26 cellular contexts compared by ENCODE assay signal in genomic region chr22:49544286-49544685, GRCh38.
"Had no signal": no experiment of that assay in that cellular context is flagged by ENCODE, and none has a peak within 500 bp of the region (broad histone marks: within the 10 kb centered on the region; RNA-seq: fewer than 3 reads in every experiment).

No MANE protein-coding gene starts in this region.

- H3K27me3 ChIP-seq: ascending aorta, cardiac muscle cell, uterus had no signal

- H3K27ac ChIP-seq: ascending aorta, cardiac muscle cell, parathyroid adenoma, psoas muscle, thoracic aorta, uterus had no signal

- H3K9me3 ChIP-seq: ascending aorta, psoas muscle, thoracic aorta, uterus had no signal

- DNase-seq: activated CD4-positive, alpha-beta T cell treated with anti-CD3 and anti-CD28 coated beads for 36 hours; activated CD4-positive, alpha-beta T cell treated with anti-CD3 and anti-CD28 coated beads, Interleukin-2, amount 50 U/mL, for 4 hours; activated CD4-positive, CD25-positive, alpha-beta regulatory T cell; activated effector memory CD4-positive, alpha-beta T cell treated with Interleukin-2 at 50 U/mL for 16 hours; activated naive CD4-positive, alpha-beta T cell treated with Interleukin-2 at 50 U/mL for 16 hours; cortex of kidney; effector memory CD8-positive, alpha-beta T cell; foreskin fibroblast; hippocampal formation; mammary epithelial cell; nucleus accumbens; psoas muscle; stimulated activated CD4-positive, alpha-beta T cell treated with anti-CD3 and anti-CD28 coated beads, Interleukin-4, amount 100 ng/mL, for 1 hour; stimulated activated naive CD8-positive, alpha-beta T cell treated with anti-CD3 and anti-CD28 coated beads, Interleukin-15, Interleukin-2, amounts not matched to agents 100 U/mL and 50 U/mL, for 24 hours; T-helper 1 cell; uterus had no signal

- H3K9me3 Mint-ChIP-seq: effector memory CD8-positive, alpha-beta T cell; neural crest cell; T-helper 2 cell treated with Interferon-gamma antibody and Interleukin-4, amounts not matched to agents 5 μg/mL and 100 μg/mL, for 36 hours had no signal

- H2AFZ ChIP-seq: parathyroid adenoma had no signal

- H3K27ac Mint-ChIP-seq: activated CD4-positive, alpha-beta T cell treated with anti-CD3 and anti-CD28 coated beads for 36 hours; activated naive CD8-positive, alpha-beta T cell treated with anti-CD3 and anti-CD28 coated beads, Interleukin-2, amount 10 ng/mL, durations not matched to agents 7 days and 5 days; effector memory CD8-positive, alpha-beta T cell; T-helper 2 cell treated with Interferon-gamma antibody and Interleukin-4, amounts not matched to agents 5 μg/mL and 100 μg/mL, for 36 hours had no signal

- H3K4me1 Mint-ChIP-seq: activated CD4-positive, alpha-beta T cell treated with anti-CD3 and anti-CD28 coated beads for 36 hours; activated naive CD8-positive, alpha-beta T cell treated with anti-CD3 and anti-CD28 coated beads, Interleukin-2, amount 10 ng/mL, durations not matched to agents 7 days and 5 days; neural crest cell had no signal

- H3K36me3 Mint-ChIP-seq: activated naive CD8-positive, alpha-beta T cell treated with anti-CD3 and anti-CD28 coated beads, Interleukin-2, amount 10 ng/mL, durations not matched to agents 7 days and 5 days; brain had no signal

- H3K27me3 Mint-ChIP-seq: activated CD4-positive, alpha-beta T cell treated with anti-CD3 and anti-CD28 coated beads for 36 hours; activated naive CD8-positive, alpha-beta T cell treated with anti-CD3 and anti-CD28 coated beads, Interleukin-2, amount 10 ng/mL, durations not matched to agents 7 days and 5 days; effector memory CD8-positive, alpha-beta T cell had no signal

- H3K79me2 ChIP-seq: parathyroid adenoma had no signal

- ATAC-seq: activated CD4-positive, alpha-beta T cell treated with anti-CD3 and anti-CD28 coated beads for 36 hours; effector memory CD8-positive, alpha-beta T cell; left ventricle myocardium superior; psoas muscle; right cardiac atrium; stimulated activated naive CD8-positive, alpha-beta T cell treated with anti-CD3 and anti-CD28 coated beads, Interleukin-15, Interleukin-2, amounts not matched to agents 100 U/mL and 50 U/mL, for 24 hours had no signal

- H3K4me3 ChIP-seq: ascending aorta, cardiac muscle cell, psoas muscle, thoracic aorta, uterus had no signal

- H3K4me1 ChIP-seq: ascending aorta, parathyroid adenoma, psoas muscle, uterus had no signal

- H3K4me3 Mint-ChIP-seq: activated CD4-positive, alpha-beta T cell treated with anti-CD3 and anti-CD28 coated beads for 36 hours; activated naive CD8-positive, alpha-beta T cell treated with anti-CD3 and anti-CD28 coated beads, Interleukin-2, amount 10 ng/mL, durations not matched to agents 7 days and 5 days; brain; effector memory CD8-positive, alpha-beta T cell; neural crest cell; T-helper 2 cell treated with Interferon-gamma antibody and Interleukin-4, amounts not matched to agents 5 μg/mL and 100 μg/mL, for 36 hours had no signal

- H3K36me3 ChIP-seq: ascending aorta, cardiac muscle cell, thoracic aorta, uterus had no signal
